In genomic region chr4:145936142-145937020, GRCh38 we compare ENCODE assay signal across 8 cellular contexts. TPM values are rescaled to one million over a fixed set of nuclear protein-coding genes. Genes with fewer than 3 reads are reported as not detected.
DNase-seq lines count a peak whose midpoint lies in the region; ATAC-seq and TF ChIP-seq lines count a peak whose summit lies in the region.

No MANE protein-coding gene starts in this region.

- H3K4me3 ChIP-seq in endocrine pancreas (ENCODE audit: control insufficient read depth, insufficient read depth, low read length): peak overlapping the region; percentile 66
- peak overlapping the region; percentile 88 for H3K4me3 ChIP-seq in mesodermal cell (ENCODE audit: extremely low read depth, insufficient read depth, low read length, poor library complexity, severe bottlenecking)

- 0 to 1% methylated on average over 16 to 27 of the region's 72 CpGs for WGBS in mesodermal cell (ENCODE audit: insufficient coverage in 2 of 2), 2 experiments

- H3K36me3 ChIP-seq in endocrine pancreas (ENCODE audit: control insufficient read depth, insufficient read depth, low read length) (no peaks in the 10 kb centered on the region), mesodermal cell (ENCODE audit: control insufficient read depth, insufficient read depth, low read length) (peaks cover 9% of the 10 kb centered on the region)

- H3K4me1 ChIP-seq in endocrine pancreas (ENCODE audit: control insufficient read depth, insufficient read depth, low read length) (peaks cover 19% of the 10 kb centered on the region), mesodermal cell (ENCODE audit: control insufficient read depth, insufficient read depth, low read length, poor library complexity, severe bottlenecking) (peaks cover 6% of the 10 kb centered on the region)

- H3K27me3 ChIP-seq in endocrine pancreas (ENCODE audit: control insufficient read depth, insufficient read depth, low read length): no peaks in the 10 kb centered on the region

- peak overlapping the region; percentile 30 for H3K9ac ChIP-seq in endocrine pancreas (ENCODE audit: control insufficient read depth, insufficient read depth, low read length)

- ATAC-seq in GM18858 (IDR thresholded peaks at IDR 0.05; ENCODE audit: unreplicated experiment): peak; percentile 45
- peak; percentile 35 for ATAC-seq in HG03095 (IDR thresholded peaks at IDR 0.05; ENCODE audit: unreplicated experiment)

- TF ChIP-seq CTCF in AG09319 (IDR thresholded peaks at IDR 0.05; ENCODE audit: low read depth, low read length): peak; percentile 9

- H3K9me3 ChIP-seq in endocrine pancreas (ENCODE audit: control insufficient read depth, low read length): no peaks in the 10 kb centered on the region
- no peaks in the 10 kb centered on the region for H3K9me3 ChIP-seq in mesodermal cell (ENCODE audit: control insufficient read depth, low read length)

- no peak for DNase-seq in AG09319 (ENCODE audit: extremely low read depth, low read depth)
- peak; percentile 3 for DNase-seq in NCI-H460 (ENCODE audit: extremely low read depth, low read depth)
- peak; percentile 28 to 37 for DNase-seq in activated CD8-positive, alpha-beta memory T cell treated with anti-CD3 and anti-CD28 coated beads for 4 hours (ENCODE audit: low read depth in 2 of 2)
- peak; percentile 37 to 46 for DNase-seq in stimulated activated CD8-positive, alpha-beta memory T cell treated with anti-CD3 and anti-CD28 coated beads, Interleukin-15, amount 100 ng/mL, for 48 hours (ENCODE audit: low read depth in 2 of 2)

- peak overlapping the region; percentile 88 for H3K27ac ChIP-seq in mesodermal cell (ENCODE audit: low read depth, low read length, severe bottlenecking)

RNA-seq across cellular contexts. Expression of gene ZNF827, which starts 2.2 kb away (rescaled TPM):
- 4.1 and 5.5 TPM in 2 replicates for total RNA-seq in NCI-H460 (2014; rRNA removed; shearing (Covaris generic))
- polyA plus RNA-seq in NCI-H460 (2014; cell fraction: nucleus; rRNA removed): 9.1 and 24.4 TPM in 2 replicates
- 16.4 TPM for polyA plus RNA-seq in mesodermal cell (2013, experiment 1 of 2)
- polyA plus RNA-seq in mesodermal cell (2013, experiment 2 of 2): 10.0 TPM
